Comparison of ENCODE assay signal across 12 cellular contexts in genomic region chr10:65341323-65341922, GRCh38.
DNase-seq lines count a peak whose midpoint lies in the region; ATAC-seq and TF ChIP-seq lines count a peak whose summit lies in the region.
"Had no signal": no experiment of that assay in that cellular context is flagged by ENCODE, and none has a peak within 500 bp of the region (broad histone marks: within the 10 kb centered on the region; RNA-seq: fewer than 3 reads in every experiment).

No MANE protein-coding gene starts in this region.

- peaks cover 22% of the 10 kb centered on the region for H3K4me1 ChIP-seq in MM.1S (ENCODE audit: low read length)
- H3K4me1 ChIP-seq in right lobe of liver, result no peaks in the 10 kb centered on the region
- H3K4me1 ChIP-seq: testis had no signal

- no peaks in the 10 kb centered on the region for H4K20me1 ChIP-seq in MM.1S (ENCODE audit: insufficient read depth, low read length)

- intact Hi-C loops in dendritic cell treated with granulocyte-macrophage colony-stimulating factor and Interleukin-4, amounts not matched to agents 40 ng/mL and 50 ng/mL, for 4 days (cut with micrococcal nuclease), result no loop called here
- intact Hi-C loops in right lobe of liver (cut with DNase I), result no loop called here

- H3K27ac ChIP-seq in MM.1S (ENCODE audit: low read length) (peak overlapping the region; percentile 74), right lobe of liver (no peak overlapping the region)
- H3K27ac ChIP-seq: neutrophil, testis had no signal

- H3F3A ChIP-seq in MM.1S (ENCODE audit: insufficient read depth, low read length), result peaks cover 11% of the 10 kb centered on the region

- DNase-seq in AG10803 (ENCODE audit: low read depth) (peak; percentile 18), MM.1S (peak; percentile 67), right lobe of liver (no peak), SKM-1 treated with dmso at 0.1 percent for 144 hours (lab: John Stamatoyannopoulos, UW; ENCODE audit: unreplicated experiment) (no peak)
- no peak for DNase-seq in T-helper 2 cell treated with Interferon-gamma antibody and Interleukin-4, amounts not matched to agents 5 μg/mL and 100 μg/mL, for 36 hours (ENCODE audit: low spot score)
- DNase-seq: activated CD8-positive, alpha-beta memory T cell treated with anti-CD3 and anti-CD28 coated beads, Interleukin-2, amount 50 U/mL, for 48 hours; NCI-H187 treated with DMSO at 0.1 percent for 48 hours; testis had no signal

- no peak overlapping the region for H3K4me3 ChIP-seq in AG10803 (ENCODE audit: low read length)
- no peak overlapping the region for H3K4me3 ChIP-seq in MM.1S (ENCODE audit: low read length)
- H3K4me3 ChIP-seq in right lobe of liver, result no peak overlapping the region
- H3K4me3 ChIP-seq: testis had no signal

- ATAC-seq in right lobe of liver (peak; percentile 60 to 88 (median 79)), HG03135 (IDR thresholded peaks at IDR 0.05; ENCODE audit: unreplicated experiment) (no peak)
- no peak for ATAC-seq in activated CD4-positive, CD25-positive, alpha-beta regulatory T cell treated with anti-CD3 and anti-CD28 coated beads, Interleukin-2, amount 50 U/mL, for 24 hours

- no peaks in the 10 kb centered on the region for H3K36me3 ChIP-seq in MM.1S (replicated peaks; ENCODE audit: insufficient read depth, low read length)
- H3K36me3 ChIP-seq in right lobe of liver, result no peaks in the 10 kb centered on the region
- H3K36me3 ChIP-seq: neutrophil had no signal

- H3K36me3 Mint-ChIP-seq in dendritic cell treated with granulocyte-macrophage colony-stimulating factor and Interleukin-4, amounts not matched to agents 40 ng/mL and 50 ng/mL, for 4 days (ENCODE audit: low read depth), result no peaks in the 10 kb centered on the region
- no peaks in the 10 kb centered on the region for H3K36me3 Mint-ChIP-seq in T-helper 2 cell treated with Interferon-gamma antibody and Interleukin-4, amounts not matched to agents 5 μg/mL and 100 μg/mL, for 36 hours (ENCODE audit: low read depth)

- H3K4me3 Mint-ChIP-seq in dendritic cell treated with granulocyte-macrophage colony-stimulating factor and Interleukin-4, amounts not matched to agents 40 ng/mL and 50 ng/mL, for 4 days, result no peak overlapping the region
- no peak overlapping the region for H3K4me3 Mint-ChIP-seq in T-helper 2 cell treated with Interferon-gamma antibody and Interleukin-4, amounts not matched to agents 5 μg/mL and 100 μg/mL, for 36 hours

- TF ChIP-seq CTCF in AG10803 (conservative IDR thresholded peaks at IDR 0.05; ENCODE audit: low read length) (no peak), MM.1S (IDR thresholded peaks at IDR 0.05; ENCODE audit: low read length) (no peak), right lobe of liver (IDR thresholded peaks at IDR 0.05) (no peak)

- H3K27ac Mint-ChIP-seq in dendritic cell treated with granulocyte-macrophage colony-stimulating factor and Interleukin-4, amounts not matched to agents 40 ng/mL and 50 ng/mL, for 4 days, result peak overlapping the region; percentile 81
- no peak overlapping the region for H3K27ac Mint-ChIP-seq in T-helper 2 cell treated with Interferon-gamma antibody and Interleukin-4, amounts not matched to agents 5 μg/mL and 100 μg/mL, for 36 hours

- no peak overlapping the region for H3K9ac ChIP-seq in MM.1S (ENCODE audit: low read length)

- H3K27me3 ChIP-seq in MM.1S (replicated peaks; ENCODE audit: insufficient read depth, low read length), result no peaks in the 10 kb centered on the region
- H3K27me3 ChIP-seq in right lobe of liver, result no peaks in the 10 kb centered on the region
- H3K27me3 ChIP-seq: neutrophil, testis had no signal

- H3K4me2 ChIP-seq in MM.1S (ENCODE audit: low read depth, low read length), result peak overlapping the region; percentile 47

- 20% methylated on average over 4 of the region's 4 CpGs for WGBS in right lobe of liver (ENCODE audit: insufficient coverage, low coverage, low lambda C conversion rate, missing lambda C conversion rate)

- H3K9me3 ChIP-seq in MM.1S (replicated peaks; ENCODE audit: insufficient read depth, low read length), result no peaks in the 10 kb centered on the region
- no peaks in the 10 kb centered on the region for H3K9me3 ChIP-seq in right lobe of liver
- H3K9me3 ChIP-seq: neutrophil, testis had no signal

- no peaks in the 10 kb centered on the region for H3K9me3 Mint-ChIP-seq in dendritic cell treated with granulocyte-macrophage colony-stimulating factor and Interleukin-4, amounts not matched to agents 40 ng/mL and 50 ng/mL, for 4 days
- peaks cover 8% of the 10 kb centered on the region for H3K9me3 Mint-ChIP-seq in T-helper 2 cell treated with Interferon-gamma antibody and Interleukin-4, amounts not matched to agents 5 μg/mL and 100 μg/mL, for 36 hours

- H2AFZ ChIP-seq in MM.1S (ENCODE audit: low read length), result no peak overlapping the region

- H3K4me1 Mint-ChIP-seq in dendritic cell treated with granulocyte-macrophage colony-stimulating factor and Interleukin-4, amounts not matched to agents 40 ng/mL and 50 ng/mL, for 4 days (ENCODE audit: low read depth), result no peaks in the 10 kb centered on the region
- H3K4me1 Mint-ChIP-seq in T-helper 2 cell treated with Interferon-gamma antibody and Interleukin-4, amounts not matched to agents 5 μg/mL and 100 μg/mL, for 36 hours (ENCODE audit: low read depth), result no peaks in the 10 kb centered on the region

- TF ChIP-seq POLR2A in right lobe of liver (IDR thresholded peaks at IDR 0.05), result no peak

- H3K79me2 ChIP-seq in MM.1S (ENCODE audit: low read length), result no peaks in the 10 kb centered on the region

- no peaks in the 10 kb centered on the region for H3K27me3 Mint-ChIP-seq in dendritic cell treated with granulocyte-macrophage colony-stimulating factor and Interleukin-4, amounts not matched to agents 40 ng/mL and 50 ng/mL, for 4 days
- no peaks in the 10 kb centered on the region for H3K27me3 Mint-ChIP-seq in T-helper 2 cell treated with Interferon-gamma antibody and Interleukin-4, amounts not matched to agents 5 μg/mL and 100 μg/mL, for 36 hours (ENCODE audit: low read depth)

- no peaks in the 10 kb centered on the region for H3K9me2 ChIP-seq in MM.1S (replicated peaks; ENCODE audit: insufficient read depth, low read length)

Comparison
In these comparisons a context has a peak if more than half of its experiments do, and no peak if none do; other contexts are left out.
1. DNase-seq: peak in AG10803 (single experiment) and MM.1S (single experiment); none in right lobe of liver (0 of 3), SKM-1 treated with dmso at 0.1 percent for 144 hours (single experiment) and T-helper 2 cell treated with Interferon-gamma antibody and Interleukin-4, amounts not matched to agents 5 μg/mL and 100 μg/mL, for 36 hours (single experiment).
2. ATAC-seq: peak in right lobe of liver (4 of 4); none in activated CD4-positive, CD25-positive, alpha-beta regulatory T cell treated with anti-CD3 and anti-CD28 coated beads, Interleukin-2, amount 50 U/mL, for 24 hours (0 of 2) and HG03135 (single experiment).